ENCODE assay signal across 8 cellular contexts in the genomic region with DNA sequence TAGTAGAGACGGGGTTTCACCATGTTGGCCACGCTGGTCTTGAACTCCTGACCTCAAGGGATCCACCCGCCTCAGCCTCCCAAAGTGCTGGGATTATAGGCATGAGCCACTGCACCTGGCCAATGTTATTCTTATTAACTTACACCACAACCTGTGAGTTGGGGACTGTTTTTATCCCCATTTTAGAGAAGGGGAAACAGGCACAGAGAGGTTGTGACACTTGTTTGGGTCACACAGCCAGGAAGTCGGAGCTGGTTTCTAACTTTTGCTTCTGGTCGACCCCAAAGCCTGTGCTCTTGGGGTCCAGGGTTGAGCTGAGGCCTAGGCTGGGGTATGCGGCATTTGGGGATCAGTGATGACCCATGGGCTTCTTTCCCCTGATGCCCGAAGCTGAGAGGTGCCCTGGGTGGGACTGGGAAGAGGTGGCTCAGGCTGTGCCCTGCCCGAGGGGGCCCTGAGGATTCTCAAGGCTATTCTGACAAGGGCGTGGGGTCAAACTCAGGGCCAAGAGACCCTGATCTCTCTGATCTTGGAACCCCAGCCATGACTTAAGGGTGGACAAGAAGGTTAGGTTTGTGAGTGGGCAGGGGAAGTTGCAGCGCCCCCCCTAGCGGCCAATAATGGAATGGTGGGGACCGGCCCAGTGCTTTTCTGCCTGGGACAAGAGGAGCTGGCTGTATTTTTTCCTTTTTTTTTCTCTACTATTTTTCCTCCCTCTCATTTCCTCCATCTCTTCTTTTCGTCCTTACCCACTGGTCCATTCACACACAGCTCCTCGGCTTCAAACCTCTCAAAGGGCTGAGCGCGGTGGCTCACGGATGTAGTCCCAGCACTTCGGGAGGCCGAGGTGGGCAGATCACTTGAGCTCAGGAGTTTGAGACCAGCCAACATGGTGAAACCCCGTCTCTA. TPM values are rescaled to one million over a fixed set of nuclear protein-coding genes. Genes with fewer than 3 reads are reported as not detected.
DNase-seq lines count a peak whose midpoint lies in the region; ATAC-seq and TF ChIP-seq lines count a peak whose summit lies in the region.

No MANE protein-coding gene starts in this region.

- H3K27me3 ChIP-seq in aorta (ENCODE audit: control insufficient read depth in 1 of 2, insufficient read depth in 2 of 2, low read length in 1 of 2): no peaks in the 10 kb centered on the region

- no peak for ATAC-seq in Right ventricle myocardium inferior
- peak; percentile 41 for ATAC-seq in aorta (ENCODE audit: low FRiP score)

- peaks cover 11% of the 10 kb centered on the region for H3K4me1 Mint-ChIP-seq in activated T-helper 1 cell treated with anti-CD3 and anti-CD28 coated beads, Interleukin-12 subunit alpha, Interleukin-12 subunit beta, Interleukin-2, Interleukin-4 antibody, amounts not matched to agents 30 ng/mL and 10 ng/mL and 1 ng/mL, durations not matched to agents 14 hours and 24 hours and 36 hours (ENCODE audit: low read depth)

- DNase-seq in Right ventricle myocardium inferior (ENCODE audit: missing footprints): peak; percentile 71
- DNase-seq in cardiac septum (ENCODE audit: low spot score): no peak
- peak; percentile 53 for DNase-seq in NOMO-1 treated with DMSO at 0.1 percent for 48 hours (lab: John Stamatoyannopoulos, UW; ENCODE audit: unreplicated experiment)
- peak; percentile 25 for DNase-seq in activated T-helper 1 cell treated with anti-CD3 and anti-CD28 coated beads, Interleukin-12 subunit alpha, Interleukin-12 subunit beta, Interleukin-2, Interleukin-4 antibody, amounts not matched to agents 30 ng/mL and 10 ng/mL and 1 ng/mL, durations not matched to agents 14 hours and 24 hours and 36 hours (ENCODE audit: low spot score)
- DNase-seq in fibroblast of villous mesenchyme (ENCODE audit: low read depth): peak; percentile 60
- DNase-seq in occipital lobe (lab: John Stamatoyannopoulos, UW): peak; percentile 15
- DNase-seq in aorta: peak; percentile 73 to 81
- DNase-seq in amniotic stem cell (lab: John Stamatoyannopoulos, UW): no peak

- H3K4me1 ChIP-seq in aorta (ENCODE audit: control insufficient read depth in 1 of 2, insufficient read depth in 2 of 2, low read length in 2 of 2): no peaks in the 10 kb centered on the region

- WGBS in aorta, 2 donors: 61 to 65% methylated on average over 20 of the region's 20 CpGs

- H3K27ac ChIP-seq in aorta (ENCODE audit: low read depth in 1 of 2, low read length in 2 of 2): no peak overlapping the region

- H3K36me3 ChIP-seq in aorta (ENCODE audit: control insufficient read depth in 1 of 2, insufficient read depth in 2 of 2, low read length in 1 of 2): no peaks in the 10 kb centered on the region

- no peaks in the 10 kb centered on the region for H3K9me3 Mint-ChIP-seq in activated T-helper 1 cell treated with anti-CD3 and anti-CD28 coated beads, Interleukin-12 subunit alpha, Interleukin-12 subunit beta, Interleukin-2, Interleukin-4 antibody, amounts not matched to agents 30 ng/mL and 10 ng/mL and 1 ng/mL, durations not matched to agents 14 hours and 24 hours and 36 hours

- peak; percentile 93 for TF ChIP-seq CTCF in fibroblast of villous mesenchyme (IDR thresholded peaks at IDR 0.05; ENCODE audit: insufficient read depth, low read depth, low read length)

- no peaks in the 10 kb centered on the region for H3K9me3 ChIP-seq in aorta (ENCODE audit: control insufficient read depth, low read length)

- H3K4me3 Mint-ChIP-seq in activated T-helper 1 cell treated with anti-CD3 and anti-CD28 coated beads, Interleukin-12 subunit alpha, Interleukin-12 subunit beta, Interleukin-2, Interleukin-4 antibody, amounts not matched to agents 30 ng/mL and 10 ng/mL and 1 ng/mL, durations not matched to agents 14 hours and 24 hours and 36 hours: no peak overlapping the region

- no peaks in the 10 kb centered on the region for H3K36me3 Mint-ChIP-seq in activated T-helper 1 cell treated with anti-CD3 and anti-CD28 coated beads, Interleukin-12 subunit alpha, Interleukin-12 subunit beta, Interleukin-2, Interleukin-4 antibody, amounts not matched to agents 30 ng/mL and 10 ng/mL and 1 ng/mL, durations not matched to agents 14 hours and 24 hours and 36 hours (ENCODE audit: low read depth)

- intact Hi-C loops in Right ventricle myocardium inferior (cut with DNase I): loop anchor here (2.0 kb wide), 1 partner anchor 112 kb away; no protein-coding TSS in a partner anchor
- intact Hi-C loops in cardiac septum (cut with DNase I): loop anchor here (1.0 to 5.0 kb wide), 2 partner anchors 113 to 228 kb away; no protein-coding TSS in a partner anchor
- intact Hi-C loops in activated T-helper 1 cell treated with anti-CD3 and anti-CD28 coated beads, Interleukin-12 subunit alpha, Interleukin-12 subunit beta, Interleukin-2, Interleukin-4 antibody, amounts not matched to agents 30 ng/mL and 10 ng/mL and 1 ng/mL, durations not matched to agents 14 hours and 24 hours and 36 hours (cut with micrococcal nuclease): loop anchor here (1.0 to 10.0 kb wide), 3 partner anchors 113 to 380 kb away; no protein-coding TSS in a partner anchor
- intact Hi-C loops in aorta (cut with DNase I): loop anchor here (5.0 to 10.0 kb wide), 3 partner anchors 110 to 228 kb away; no protein-coding TSS in a partner anchor

- no peak overlapping the region for H3K27ac Mint-ChIP-seq in activated T-helper 1 cell treated with anti-CD3 and anti-CD28 coated beads, Interleukin-12 subunit alpha, Interleukin-12 subunit beta, Interleukin-2, Interleukin-4 antibody, amounts not matched to agents 30 ng/mL and 10 ng/mL and 1 ng/mL, durations not matched to agents 14 hours and 24 hours and 36 hours

- H3K4me3 ChIP-seq in fibroblast of villous mesenchyme (ENCODE audit: low read depth, low read length) (no peak overlapping the region), aorta (ENCODE audit: low read length in 2 of 2) (no peak overlapping the region)

- peaks cover 1% of the 10 kb centered on the region for H3K27me3 Mint-ChIP-seq in activated T-helper 1 cell treated with anti-CD3 and anti-CD28 coated beads, Interleukin-12 subunit alpha, Interleukin-12 subunit beta, Interleukin-2, Interleukin-4 antibody, amounts not matched to agents 30 ng/mL and 10 ng/mL and 1 ng/mL, durations not matched to agents 14 hours and 24 hours and 36 hours (ENCODE audit: insufficient read depth)

RNA-seq across cellular contexts. Expression of a gene that starts 3.0 kb away (rescaled TPM):
- total RNA-seq in Right ventricle myocardium inferior (8.5 TPM), cardiac septum (11.5 TPM), fibroblast of villous mesenchyme (3.5 and 5.2 TPM in 2 replicates), occipital lobe (1.6 TPM), aorta (1 to 10 TPM; 3.8 to 4.5 TPM)
- 0.52 and 0.54 TPM in 2 replicates for total RNA-seq in activated T-helper 1 cell treated with anti-CD3 and anti-CD28 coated beads, Interleukin-12 subunit alpha, Interleukin-12 subunit beta, Interleukin-2, Interleukin-4 antibody, amounts not matched to agents 30 ng/mL and 10 ng/mL and 1 ng/mL, durations not matched to agents 14 hours and 24 hours and 36 hours
- 10 to 100 TPM in 1 of 2 donors, 1 to 10 TPM in 1; 9.1 to 13.4 TPM for polyA plus RNA-seq in aorta

RNA-seq across cellular contexts. Expression of a gene that starts 21.5 kb away (rescaled TPM):
- total RNA-seq in Right ventricle myocardium inferior (not detected), cardiac septum (0.81 TPM), fibroblast of villous mesenchyme (not detected in 2 replicates), occipital lobe (0.62 TPM), aorta (1 to 10 TPM; 1.8 to 4.4 TPM)
- total RNA-seq in activated T-helper 1 cell treated with anti-CD3 and anti-CD28 coated beads, Interleukin-12 subunit alpha, Interleukin-12 subunit beta, Interleukin-2, Interleukin-4 antibody, amounts not matched to agents 30 ng/mL and 10 ng/mL and 1 ng/mL, durations not matched to agents 14 hours and 24 hours and 36 hours: not detected in 2 replicates
- polyA plus RNA-seq in aorta: 1 to 10 TPM; 1.0 to 9.9 TPM

RNA-seq across cellular contexts. Expression of a gene that starts 46.5 kb away (rescaled TPM):
- not detected for total RNA-seq in Right ventricle myocardium inferior
- not detected for total RNA-seq in cardiac septum
- not detected in 2 replicates for total RNA-seq in activated T-helper 1 cell treated with anti-CD3 and anti-CD28 coated beads, Interleukin-12 subunit alpha, Interleukin-12 subunit beta, Interleukin-2, Interleukin-4 antibody, amounts not matched to agents 30 ng/mL and 10 ng/mL and 1 ng/mL, durations not matched to agents 14 hours and 24 hours and 36 hours
- total RNA-seq in fibroblast of villous mesenchyme: not detected in 2 replicates
- total RNA-seq in occipital lobe: not detected
- not detected for total RNA-seq in aorta
- polyA plus RNA-seq in aorta: not detected

Comparison
In these comparisons a context has a peak if more than half of its experiments do, and no peak if none do; other contexts are left out.
1. DNase-seq: peak in Right ventricle myocardium inferior (single experiment), NOMO-1 treated with DMSO at 0.1 percent for 48 hours (single experiment), activated T-helper 1 cell treated with anti-CD3 and anti-CD28 coated beads, Interleukin-12 subunit alpha, Interleukin-12 subunit beta, Interleukin-2, Interleukin-4 antibody, amounts not matched to agents 30 ng/mL and 10 ng/mL and 1 ng/mL, durations not matched to agents 14 hours and 24 hours and 36 hours (single experiment), fibroblast of villous mesenchyme (single experiment), occipital lobe (single experiment) and aorta (2 of 2); none in cardiac septum (single experiment) and amniotic stem cell (single experiment).